8 cellular contexts compared by ENCODE assay signal in genomic region chr17:60600490-60601431, GRCh38. TPM values are rescaled to one million over a fixed set of nuclear protein-coding genes. Genes with fewer than 3 reads are reported as not detected.
A peak's percentile ranks its signal among the peaks of the same experiment; 100 is the strongest.
DNase-seq lines count a peak whose midpoint lies in the region; ATAC-seq and TF ChIP-seq lines count a peak whose summit lies in the region.

No MANE protein-coding gene starts in this region.

- no peak overlapping the region for H2BK5ac ChIP-seq in H9 (ENCODE audit: insufficient read length, low read length)

- peak overlapping the region; percentile 88 for H3K4me2 ChIP-seq in H9 (ENCODE audit: insufficient read depth, insufficient read length, low read length)
- H3K4me2 ChIP-seq in MM.1S (ENCODE audit: low read depth, low read length) = peak overlapping the region; percentile 75
- peak overlapping the region; percentile 90 for H3K4me2 ChIP-seq in SK-N-SH

- no peak for TF ChIP-seq EP300 in SK-N-SH (IDR thresholded peaks at IDR 0.05; ENCODE audit: borderline replicate concordance in 1 of 2, low read depth in 1 of 2, low read length in 1 of 2)

- H3K27ac ChIP-seq in H9 (ENCODE audit: insufficient read length, low read depth, low read length) (no peak overlapping the region), MM.1S (ENCODE audit: low read length) (peak overlapping the region; percentile 80), SK-N-SH (ENCODE audit: low read depth in 2 of 2, low read length in 1 of 2) (peak overlapping the region; percentile 89 to 94), tibial artery (peak overlapping the region; percentile 93 to 98)

- H3K4me3 ChIP-seq in MM.1S (ENCODE audit: low read length) (peak overlapping the region; percentile 96), SK-N-SH (ENCODE audit: low read depth in 2 of 2, low read length in 1 of 2) (peak overlapping the region; percentile 78 to 97), tibial artery (peak overlapping the region; percentile 72 to 94)

- H3K27ac Mint-ChIP-seq in H9 (peak overlapping the region in 2 of 3 experiments; percentile 97 to 98; a peak in 4 of 7 replicates), glutamatergic neuron (ENCODE audit: unreplicated experiment) (peak overlapping the region; percentile 92), osteocyte (ENCODE audit: unreplicated experiment) (peak overlapping the region; percentile 97)
- H3K27ac Mint-ChIP-seq in activated naive CD4-positive, alpha-beta T cell treated with anti-CD3 and anti-CD28 coated beads, Interleukin-2, amount 50 U/mL, for 72 hours = peak overlapping the region; percentile 58 to 91

- H3K36me3 Mint-ChIP-seq in H9 (ENCODE audit: insufficient read depth in 1 of 3, low read depth in 3 of 3) = no peaks in the 10 kb centered on the region
- peaks cover 9 to 23% of the 10 kb centered on the region in 2 donors for H3K36me3 Mint-ChIP-seq in activated naive CD4-positive, alpha-beta T cell treated with anti-CD3 and anti-CD28 coated beads, Interleukin-2, amount 50 U/mL, for 72 hours
- H3K36me3 Mint-ChIP-seq in glutamatergic neuron (ENCODE audit: unreplicated experiment) = no peaks in the 10 kb centered on the region
- H3K36me3 Mint-ChIP-seq in osteocyte (ENCODE audit: unreplicated experiment) = no peaks in the 10 kb centered on the region

- H3K4me1 Mint-ChIP-seq in H9 = peaks cover 19% of the 10 kb centered on the region in 2 experiments
- H3K4me1 Mint-ChIP-seq in glutamatergic neuron (ENCODE audit: low read depth, unreplicated experiment) = peaks cover 20% of the 10 kb centered on the region
- H3K4me1 Mint-ChIP-seq in osteocyte (ENCODE audit: unreplicated experiment) = peaks cover 39% of the 10 kb centered on the region

- peak overlapping the region; percentile 71 for H3K14ac ChIP-seq in H9 (ENCODE audit: insufficient read depth, low read length)

- peak overlapping the region; percentile 54 for H3K18ac ChIP-seq in H9 (ENCODE audit: insufficient read length, low read depth, low read length)

- H2AK5ac ChIP-seq in H9 (ENCODE audit: insufficient read length, low read length) = no peak overlapping the region

- no CpG with 5 or more reads among the region's 69 CpGs for WGBS in H9 (ENCODE audit: extremely low coverage, insufficient read length, low lambda C conversion rate)
- WGBS in SK-N-SH (ENCODE audit: low lambda C conversion rate) = under 1% methylated on average over 47 of the region's 69 CpGs

- H3K79me2 ChIP-seq in H9 (ENCODE audit: insufficient read depth, low read length) = peaks cover 18% of the 10 kb centered on the region; the same call in 1 of the 2 replicates
- peaks cover 57% of the 10 kb centered on the region for H3K79me2 ChIP-seq in MM.1S (ENCODE audit: low read length)
- H3K79me2 ChIP-seq in SK-N-SH (ENCODE audit: insufficient read depth) = peaks cover 57% of the 10 kb centered on the region

- no peak overlapping the region for H2BK120ac ChIP-seq in H9 (ENCODE audit: low read depth, low read length, poor library complexity, severe bottlenecking)

- H3K36me3 ChIP-seq in MM.1S (replicated peaks; ENCODE audit: insufficient read depth, low read length) (no peaks in the 10 kb centered on the region), SK-N-SH (replicated peaks in 1 of 2; ENCODE audit: control insufficient read depth in 1 of 2, insufficient read depth in 2 of 2, low read length in 1 of 2) (no peaks in the 10 kb centered on the region), tibial artery (no peaks in the 10 kb centered on the region)

- no peak overlapping the region for H4K91ac ChIP-seq in H9 (ENCODE audit: insufficient read length, low read depth, low read length)

- no peaks in the 10 kb centered on the region for H3K4me1 ChIP-seq in H9 (ENCODE audit: insufficient read depth, low read length)
- peaks cover 14% of the 10 kb centered on the region for H3K4me1 ChIP-seq in MM.1S (ENCODE audit: low read length)
- peaks cover 3 to 18% of the 10 kb centered on the region in 2 experiments for H3K4me1 ChIP-seq in SK-N-SH (ENCODE audit: control insufficient read depth in 1 of 2, insufficient read depth in 2 of 2, low read depth in 1 of 2, low read length in 1 of 2)
- H3K4me1 ChIP-seq in tibial artery = peaks cover 0 to 37% (median 15%) of the 10 kb centered on the region in 4 donors

- no peak overlapping the region for H2BK12ac ChIP-seq in H9 (ENCODE audit: insufficient read length, low read depth, low read length)

- TF ChIP-seq CTCF in H9 (conservative IDR thresholded peaks at IDR 0.05) (peak; percentile 79), MM.1S (IDR thresholded peaks at IDR 0.05; ENCODE audit: low read length) (peak; percentile 81), SK-N-SH (IDR thresholded peaks at IDR 0.05) (peak; percentile 96), glutamatergic neuron (IDR thresholded peaks at IDR 0.05; ENCODE audit: partially characterized antibody, unreplicated experiment) (peak; percentile 63), osteocyte (IDR thresholded peaks at IDR 0.05) (peak; percentile 82), tibial artery (IDR thresholded peaks at IDR 0.05) (peak; percentile 68 to 77)

- H3F3A ChIP-seq in MM.1S (ENCODE audit: insufficient read depth, low read length) = peaks cover 19% of the 10 kb centered on the region
- peaks cover 35% of the 10 kb centered on the region for H3F3A ChIP-seq in SK-N-SH (replicated peaks; ENCODE audit: insufficient read depth)

- no peak overlapping the region for H3T11ph ChIP-seq in H9 (ENCODE audit: low read length)

- CTCF ChIA-PET in SK-N-SH (lab: Yijun Ruan, JAX) = interaction anchor here (0.6 to 8.1 kb wide), 27 partner anchors 8 to 613 kb away, joined by 3 to 68 read pairs (median 4); no protein-coding TSS in a partner anchor

- H4K8ac ChIP-seq in H9 (replicated peaks; ENCODE audit: insufficient read length, low read depth, low read length) = no peak overlapping the region

- no peak overlapping the region for H4K5ac ChIP-seq in H9 (ENCODE audit: insufficient read length, low read depth, low read length)

- no peak overlapping the region for H2AFZ ChIP-seq in H9 (ENCODE audit: low read length)
- peak overlapping the region; percentile 77 for H2AFZ ChIP-seq in MM.1S (ENCODE audit: low read length)
- peak overlapping the region; percentile 82 for H2AFZ ChIP-seq in SK-N-SH (ENCODE audit: low read depth)

- peaks cover 9% of the 10 kb centered on the region for H3K23me2 ChIP-seq in H9 (ENCODE audit: insufficient read length, low read depth, low read length, poor library complexity, severe bottlenecking)

- H3K23ac ChIP-seq in H9 (ENCODE audit: insufficient read length, low read depth, low read length) = no peak overlapping the region

- H3K79me1 ChIP-seq in H9 (ENCODE audit: insufficient read depth, low read depth, low read length, poor library complexity, severe bottlenecking) = peaks cover 3% of the 10 kb centered on the region

- H3K56ac ChIP-seq in H9 (ENCODE audit: insufficient read length, low read depth, low read length) = no peak overlapping the region

- no peak overlapping the region for H3K4ac ChIP-seq in H9 (ENCODE audit: low read depth, low read length)

- H3K9ac ChIP-seq in H9 (ENCODE audit: extremely low read depth, insufficient read length, low read length) = peak overlapping the region; percentile 76
- H3K9ac ChIP-seq in MM.1S (ENCODE audit: low read length) = peak overlapping the region; percentile 90
- peak overlapping the region; percentile 96 for H3K9ac ChIP-seq in SK-N-SH

- H2BK15ac ChIP-seq in H9 (ENCODE audit: low read depth, low read length) = no peak overlapping the region

- H3K27me3 ChIP-seq in H9 (ENCODE audit: insufficient read depth, low read length) = no peaks in the 10 kb centered on the region
- H3K27me3 ChIP-seq in MM.1S (replicated peaks; ENCODE audit: insufficient read depth, low read length) = no peaks in the 10 kb centered on the region
- H3K27me3 ChIP-seq in SK-N-SH (ENCODE audit: insufficient read depth) = no peaks in the 10 kb centered on the region
- H3K27me3 ChIP-seq in tibial artery = no peaks in the 10 kb centered on the region

- no peaks in the 10 kb centered on the region for H3K9me3 ChIP-seq in H9 (ENCODE audit: control insufficient read depth, low read depth, low read length)
- no peaks in the 10 kb centered on the region for H3K9me3 ChIP-seq in MM.1S (replicated peaks; ENCODE audit: insufficient read depth, low read length)
- H3K9me3 ChIP-seq in SK-N-SH = no peaks in the 10 kb centered on the region
- H3K9me3 ChIP-seq in tibial artery = no peaks in the 10 kb centered on the region

- intact Hi-C loops in tibial artery (cut with DNase I; ENCODE audit: low total_unique reads) = loop anchor here (5.0 kb wide), 1 partner anchor 77 kb away; the partner anchor contains the start of gene BCAS3

- H3K27me3 Mint-ChIP-seq in H9 (ENCODE audit: low read depth) (no peaks in the 10 kb centered on the region), glutamatergic neuron (ENCODE audit: unreplicated experiment) (peaks cover 9% of the 10 kb centered on the region), osteocyte (ENCODE audit: unreplicated experiment) (no peaks in the 10 kb centered on the region)

- TF ChIP-seq RAD21 in SK-N-SH (IDR thresholded peaks at IDR 0.05; ENCODE audit: low read length) = peak; percentile 49

- H3K4me3 Mint-ChIP-seq in H9 (peak overlapping the region; percentile 93 to 96), glutamatergic neuron (ENCODE audit: unreplicated experiment) (peak overlapping the region; percentile 99), osteocyte (ENCODE audit: unreplicated experiment) (peak overlapping the region; percentile 97)

- H3K9me3 Mint-ChIP-seq in H9 (no peaks in the 10 kb centered on the region; a peak in 1 of 5 replicates), glutamatergic neuron (ENCODE audit: unreplicated experiment) (peaks cover 6% of the 10 kb centered on the region), osteocyte (ENCODE audit: unreplicated experiment) (no peaks in the 10 kb centered on the region)
- no peaks in the 10 kb centered on the region for H3K9me3 Mint-ChIP-seq in activated naive CD4-positive, alpha-beta T cell treated with anti-CD3 and anti-CD28 coated beads, Interleukin-2, amount 50 U/mL, for 72 hours

- H4K20me1 ChIP-seq in H9 (ENCODE audit: control insufficient read depth, insufficient read depth, insufficient read length) (no peaks in the 10 kb centered on the region), MM.1S (ENCODE audit: insufficient read depth, low read length) (peaks cover 12% of the 10 kb centered on the region), SK-N-SH (ENCODE audit: insufficient read depth) (peaks cover 48% of the 10 kb centered on the region)

- POLR2A ChIA-PET in SK-N-SH (lab: Yijun Ruan, JAX) = interaction anchor here (1.0 to 1.2 kb wide), 3 partner anchors 10 to 209 kb away, joined by 3 to 5 read pairs (median 4); partner anchors contain the start of gene USP32

- peak; percentile 3 to 44 for ATAC-seq in activated naive CD4-positive, alpha-beta T cell treated with anti-CD3 and anti-CD28 coated beads, Interleukin-2, amount 50 U/mL, for 72 hours

- H2BK20ac ChIP-seq in H9 (ENCODE audit: low read depth, low read length, poor library complexity, severe bottlenecking) = no peak overlapping the region

- DNase-seq in Daoy (ENCODE audit: low read depth) (peak; percentile 71), H9 (peak; percentile 82), MM.1S (peak; percentile 80), SK-N-SH (peak; percentile 82), glutamatergic neuron (peak; percentile 80), osteocyte (ENCODE audit: extremely low spot score, unreplicated experiment) (peak; percentile 90), tibial artery (peak; percentile 87)
- peak; percentile 62 to 67 for DNase-seq in activated naive CD4-positive, alpha-beta T cell treated with anti-CD3 and anti-CD28 coated beads, Interleukin-2, amount 50 U/mL, for 72 hours (ENCODE audit: low spot score in 2 of 2)

- no peaks in the 10 kb centered on the region for H3K9me2 ChIP-seq in MM.1S (replicated peaks; ENCODE audit: insufficient read depth, low read length)
- no peaks in the 10 kb centered on the region for H3K9me2 ChIP-seq in SK-N-SH

RNA-seq across cellular contexts. Expression of gene PPM1D, which starts 0.8 kb away (rescaled TPM):
- 6.5 and 12.2 TPM in 2 replicates for total RNA-seq in Daoy (2014; rRNA removed; shearing (Covaris generic))
- 19.0 and 19.9 TPM in 2 replicates for total RNA-seq in H9 (2021)
- polyA plus RNA-seq in SK-N-SH (2012; rRNA removed) = 8.4 and 8.8 TPM in 2 replicates
- 11.1 TPM in 2 replicates for polyA plus RNA-seq in SK-N-SH (2012; cell fraction: cytosol; rRNA removed)
- 7.6 and 11.9 TPM in 2 replicates for polyA plus RNA-seq in SK-N-SH (2012; cell fraction: nucleus; rRNA removed)
- 10 to 100 TPM; 10.7 to 24.6 TPM for total RNA-seq in activated naive CD4-positive, alpha-beta T cell treated with anti-CD3 and anti-CD28 coated beads, Interleukin-2, amount 50 U/mL, for 72 hours
- 19.3 TPM for total RNA-seq in glutamatergic neuron (ENCODE audit: unreplicated experiment)
- 21.1 and 22.1 TPM in 2 replicates for total RNA-seq in osteocyte
